In the genomic region with DNA sequence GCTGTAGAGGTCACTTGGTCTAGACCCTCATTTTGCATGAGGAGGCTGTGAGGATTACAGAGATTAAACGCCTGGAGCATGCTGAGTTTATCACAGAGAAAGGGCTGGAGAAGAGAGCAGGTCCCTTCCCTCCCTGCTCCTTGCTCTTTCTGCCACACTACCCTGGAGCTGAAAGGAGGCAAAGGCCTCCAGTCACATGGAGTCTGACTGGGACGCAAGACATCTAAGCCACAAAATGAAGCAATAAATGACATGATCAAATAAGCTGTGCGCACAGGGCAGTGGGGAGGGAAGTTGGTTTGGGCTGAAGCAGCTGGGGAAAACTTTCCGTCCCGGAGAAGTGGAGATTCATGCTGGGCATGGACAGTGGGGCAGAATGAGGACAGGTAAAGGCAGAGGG, we compare ENCODE assay signal across 13 cellular contexts. TPM values are rescaled to one million over a fixed set of nuclear protein-coding genes. Genes with fewer than 3 reads are reported as not detected.
DNase-seq lines count a peak whose midpoint lies in the region; ATAC-seq and TF ChIP-seq lines count a peak whose summit lies in the region.
"Had no signal": no experiment of that assay in that cellular context is flagged by ENCODE, and none has a peak within 500 bp of the region (broad histone marks: within the 10 kb centered on the region; RNA-seq: fewer than 3 reads in every experiment).

No MANE protein-coding gene starts in this region.

- intact Hi-C loops in adrenal gland (cut with DNase I) (no loop called here), mucosa of descending colon (cut with DNase I, micrococcal nuclease) (no loop called here)

- TF ChIP-seq CTCF in adrenal gland (IDR thresholded peaks at IDR 0.05) (no peak), mucosa of descending colon (IDR thresholded peaks at IDR 0.05) (no peak), WERI-Rb-1 (IDR thresholded peaks at IDR 0.05; ENCODE audit: low read depth, low read length) (no peak)

- no peak for TF ChIP-seq POLR2A in adrenal gland (IDR thresholded peaks at IDR 0.05)

- ATAC-seq in mucosa of descending colon (peak; percentile 55), GM19395 (IDR thresholded peaks at IDR 0.05; ENCODE audit: unreplicated experiment) (no peak), GM19455 (IDR thresholded peaks at IDR 0.05; ENCODE audit: unreplicated experiment) (no peak)
- no peak for ATAC-seq in naive thymus-derived CD8-positive, alpha-beta T cell

- H3K36me3 ChIP-seq in adrenal gland (replicated peaks in 1 of 2) (no peaks in the 10 kb centered on the region), mucosa of descending colon (ENCODE audit: low read depth) (no peaks in the 10 kb centered on the region), WERI-Rb-1 (no peaks in the 10 kb centered on the region)
- H3K36me3 ChIP-seq: colonic mucosa had no signal

- POLR2A ChIA-PET in naive thymus-derived CD8-positive, alpha-beta T cell (lab: Charles Lee): no interaction called here

- H3K27ac ChIP-seq in adrenal gland (peak overlapping the region in 1 of 5 donors; percentile 45), WERI-Rb-1 (no peak overlapping the region)
- H3K27ac ChIP-seq: colonic mucosa had no signal

- peaks cover 17 to 58% (median 40%) of the 10 kb centered on the region in 4 donors for H3K4me1 Mint-ChIP-seq in naive thymus-derived CD8-positive, alpha-beta T cell

- no peaks in the 10 kb centered on the region for H3K27me3 Mint-ChIP-seq in naive thymus-derived CD8-positive, alpha-beta T cell
- H3K27me3 Mint-ChIP-seq: activated naive CD4-positive, alpha-beta T cell treated with anti-CD3 and anti-CD28 coated beads, Interleukin-2, amount 50 U/mL, for 24 hours had no signal

- H3K9me3 Mint-ChIP-seq in naive thymus-derived CD8-positive, alpha-beta T cell: no peaks in the 10 kb centered on the region
- H3K9me3 Mint-ChIP-seq: activated naive CD4-positive, alpha-beta T cell treated with anti-CD3 and anti-CD28 coated beads, Interleukin-2, amount 50 U/mL, for 24 hours had no signal

- no peak overlapping the region for H3K4me3 Mint-ChIP-seq in naive thymus-derived CD8-positive, alpha-beta T cell
- H3K4me3 Mint-ChIP-seq: activated naive CD4-positive, alpha-beta T cell treated with anti-CD3 and anti-CD28 coated beads, Interleukin-2, amount 50 U/mL, for 24 hours had no signal

- H3K27ac Mint-ChIP-seq in naive thymus-derived CD8-positive, alpha-beta T cell: peak overlapping the region in 2 of 10 donors; percentile 57 to 92
- H3K27ac Mint-ChIP-seq: activated naive CD4-positive, alpha-beta T cell treated with anti-CD3 and anti-CD28 coated beads, Interleukin-2, amount 50 U/mL, for 24 hours had no signal

- H3K4me1 ChIP-seq in adrenal gland (replicated peaks in 1 of 2) (peaks cover 16 to 51% of the 10 kb centered on the region in 2 donors), mucosa of descending colon (ENCODE audit: low read depth) (peaks cover 34% of the 10 kb centered on the region)

- H3K27me3 ChIP-seq in adrenal gland (no peaks in the 10 kb centered on the region), WERI-Rb-1 (ENCODE audit: insufficient read depth, low read depth, severe bottlenecking) (no peaks in the 10 kb centered on the region)
- H3K27me3 ChIP-seq: BLaER1 treated with 17β-estradiol and CSF1 and Interleukin-3, amounts not matched to agents 10 nM and 100 nM; colonic mucosa had no signal

- H3K36me3 Mint-ChIP-seq in naive thymus-derived CD8-positive, alpha-beta T cell: peaks cover 0 to 6% (median 0%) of the 10 kb centered on the region in 3 donors

- H3K4me3 ChIP-seq in adrenal gland (no peak overlapping the region), mucosa of descending colon (no peak overlapping the region), WERI-Rb-1 (ENCODE audit: low read depth, low read length) (no peak overlapping the region)
- H3K4me3 ChIP-seq: BLaER1 treated with 17β-estradiol and CSF1 and Interleukin-3, amounts not matched to agents 10 nM and 100 nM; colonic mucosa had no signal

- 80 to 96% (median 84%) methylated on average over 5 of the region's 5 CpGs for WGBS in adrenal gland, 4 donors

- DNase-seq in CD1c-positive myeloid dendritic cell (ENCODE audit: extremely low spot score): peak; percentile 91
- peak; percentile 57 for DNase-seq in M059J (ENCODE audit: low read depth)
- peak in 4 of 7 donors; percentile 27 to 63 (median 34) for DNase-seq in adrenal gland
- no peak for DNase-seq in mucosa of descending colon
- DNase-seq in WERI-Rb-1: no peak
- no peak for DNase-seq in naive thymus-derived CD8-positive, alpha-beta T cell
- DNase-seq: activated CD4-positive, alpha-beta T cell treated with anti-CD3 and anti-CD28 coated beads, Interleukin-2, amount 50 U/mL, for 1 hour; colonic mucosa; NCI-H1092 had no signal

- H3K9me3 ChIP-seq in adrenal gland (replicated peaks in 1 of 3) (no peaks in the 10 kb centered on the region), mucosa of descending colon (no peaks in the 10 kb centered on the region), WERI-Rb-1 (ENCODE audit: severe bottlenecking) (no peaks in the 10 kb centered on the region)
- H3K9me3 ChIP-seq: BLaER1 treated with 17β-estradiol and CSF1 and Interleukin-3, amounts not matched to agents 10 nM and 100 nM; colonic mucosa had no signal

RNA-seq across cellular contexts. Expression of a gene that starts 33.3 kb away (rescaled TPM):
- total RNA-seq in M059J (2014; rRNA removed; shearing (Covaris generic)): 31.5 and 35.4 TPM in 2 replicates
- total RNA-seq in adrenal gland: 10 to 100 TPM; 19.1 to 51.3 (median 34.5) TPM
- polyA plus RNA-seq in adrenal gland: 10 to 100 TPM in 1 of 3 donors, 1 to 10 TPM in 2; 3.4 to 10.7 (median 5.2) TPM
- 10 to 100 TPM; 30.4 to 87.3 (median 50.1) TPM for total RNA-seq in mucosa of descending colon
- total RNA-seq in naive thymus-derived CD8-positive, alpha-beta T cell: 10 to 100 TPM; 39.8 to 42.3 TPM
- polyA plus RNA-seq in naive thymus-derived CD8-positive, alpha-beta T cell: 1 to 10 TPM; 2.7 to 8.2 (median 4.0) TPM

Comparison
In these comparisons a context has a peak if more than half of its experiments do, and no peak if none do; other contexts are left out.
1. DNase-seq: peak in CD1c-positive myeloid dendritic cell (single experiment), M059J (single experiment) and adrenal gland (4 of 7); none in mucosa of descending colon (0 of 3), WERI-Rb-1 (single experiment) and naive thymus-derived CD8-positive, alpha-beta T cell (0 of 10).